ENCODE assay signal across 1 cellular context in genomic region chr2:58046585-58047372, GRCh38.
TF ChIP-seq lines count a peak whose summit lies in the region.

Gene VRK2 (plus strand): TSS chr2:58046806. CDS start chr2:58048832, 2,026 bp downstream.

TF ChIP-seq in K562, 482 proteins besides CTCF, POLR2A, EP300 and RAD21 (continued from another document and continues in another):
- TF ChIP-seq THAP12 (CRISPR knock-in tag; IDR thresholded peaks at IDR 0.05) (peak; percentile 20; the same call in 1 of the 2 replicates), MIER1 (IDR thresholded peaks at IDR 0.05; ENCODE audit: low read depth) (no peak), E2F8 (IDR thresholded peaks at IDR 0.05; ENCODE audit: low read depth, partially characterized antibody) (no peak), NR2C2 (CRISPR knock-in tag; IDR thresholded peaks at IDR 0.05) (peak; percentile 95), NR2C2 (tag; IDR thresholded peaks at IDR 0.05) (peak; percentile 99), SPI1 (IDR thresholded peaks at IDR 0.05; ENCODE audit: borderline replicate concordance, low read depth, low read length) (peak; percentile 34; the same call in 1 of the 2 replicates), ELF2 (CRISPR knock-in tag; IDR thresholded peaks at IDR 0.05) (peak; percentile 66; the same call in 1 of the 2 replicates), NCOA6 (IDR thresholded peaks at IDR 0.05) (peak; percentile 74), MEF2D (tag; conservative IDR thresholded peaks at IDR 0.05; ENCODE audit: low read depth) (no peak), RNF2 (IDR thresholded peaks at IDR 0.05) (peak; percentile 54; the same call in 1 of the 2 replicates), ESRRB (CRISPR knock-in tag; IDR thresholded peaks at IDR 0.05; ENCODE audit: borderline replicate concordance) (no peak; the same call in 1 of the 2 replicates), CBX8 (IDR thresholded peaks at IDR 0.05; ENCODE audit: borderline replicate concordance, extremely low read depth, low read depth, low read length, poor library complexity, severe bottlenecking) (no peak), ZFP36 (IDR thresholded peaks at IDR 0.05; ENCODE audit: low read depth, low read length, partially characterized antibody) (peak; percentile 11), ZNF639 (CRISPR knock-in tag; conservative IDR thresholded peaks at IDR 0.05 in 1 of 2, IDR thresholded peaks at IDR 0.05 in 1 of 2) (no peak; a peak in 2 of 4 replicates), ZC3H4 (CRISPR knock-in tag; IDR thresholded peaks at IDR 0.05; ENCODE audit: borderline replicate concordance) (no peak), TFAM (CRISPR knock-in tag; conservative IDR thresholded peaks at IDR 0.05) (no peak), CREB5 (CRISPR knock-in tag; IDR thresholded peaks at IDR 0.05) (no peak), CHD4 (IDR thresholded peaks at IDR 0.05; ENCODE audit: insufficient read depth, insufficient replicate concordance, low read depth, low read length, poor library complexity, severe bottlenecking) (no peak), ZNF12 (CRISPR knock-in tag; IDR thresholded peaks at IDR 0.05) (peak; percentile 73), ZBTB33 (CRISPR knock-in tag; IDR thresholded peaks at IDR 0.05) (peak; percentile 19; the same call in 1 of the 2 replicates), AFF4 (CRISPR knock-in tag; IDR thresholded peaks at IDR 0.05) (peak; percentile 40; the same call in 1 of the 2 replicates), SP2 (IDR thresholded peaks at IDR 0.05; ENCODE audit: extremely low read depth, low read depth, low read length, poor library complexity, severe bottlenecking) (no peak), PKNOX1 (IDR thresholded peaks at IDR 0.05) (no peak), ZNF76 (CRISPR knock-in tag; IDR thresholded peaks at IDR 0.05; ENCODE audit: borderline replicate concordance) (no peak), RFX7 (CRISPR knock-in tag; IDR thresholded peaks at IDR 0.05) (no peak), TRIM24 (IDR thresholded peaks at IDR 0.05) (0 out of 4 replicates have a peak, but pooled peaks of 1 of the 2 experiments have one; percentile 11), TBL1XR1 (IDR thresholded peaks at IDR 0.05; ENCODE audit: low read length in 2 of 2) (no peak), BRCA1 (IDR thresholded peaks at IDR 0.05) (no peak), BRCA1 (CRISPR knock-in tag; IDR thresholded peaks at IDR 0.05) (no peak), ZC3H11A (IDR thresholded peaks at IDR 0.05; ENCODE audit: low read depth, low read length) (no peak), ZNF655 (CRISPR knock-in tag; IDR thresholded peaks at IDR 0.05) (no peak), MLX (CRISPR knock-in tag; conservative IDR thresholded peaks at IDR 0.05) (no peak), SMARCA4 (IDR thresholded peaks at IDR 0.05) (no peak), ZNF124 (CRISPR knock-in tag; IDR thresholded peaks at IDR 0.05) (no peak), RNF219 (CRISPR knock-in tag; IDR thresholded peaks at IDR 0.05) (no peak), ZNF280B (CRISPR knock-in tag; IDR thresholded peaks at IDR 0.05) (no peak), RFX1 (IDR thresholded peaks at IDR 0.05) (no peak), NCOA1 (IDR thresholded peaks at IDR 0.05; ENCODE audit: low read depth) (no peak), NR3C1 (CRISPR knock-in tag; IDR thresholded peaks at IDR 0.05) (peak; percentile 60; the same call in 1 of the 2 replicates)
